In the genomic region with DNA sequence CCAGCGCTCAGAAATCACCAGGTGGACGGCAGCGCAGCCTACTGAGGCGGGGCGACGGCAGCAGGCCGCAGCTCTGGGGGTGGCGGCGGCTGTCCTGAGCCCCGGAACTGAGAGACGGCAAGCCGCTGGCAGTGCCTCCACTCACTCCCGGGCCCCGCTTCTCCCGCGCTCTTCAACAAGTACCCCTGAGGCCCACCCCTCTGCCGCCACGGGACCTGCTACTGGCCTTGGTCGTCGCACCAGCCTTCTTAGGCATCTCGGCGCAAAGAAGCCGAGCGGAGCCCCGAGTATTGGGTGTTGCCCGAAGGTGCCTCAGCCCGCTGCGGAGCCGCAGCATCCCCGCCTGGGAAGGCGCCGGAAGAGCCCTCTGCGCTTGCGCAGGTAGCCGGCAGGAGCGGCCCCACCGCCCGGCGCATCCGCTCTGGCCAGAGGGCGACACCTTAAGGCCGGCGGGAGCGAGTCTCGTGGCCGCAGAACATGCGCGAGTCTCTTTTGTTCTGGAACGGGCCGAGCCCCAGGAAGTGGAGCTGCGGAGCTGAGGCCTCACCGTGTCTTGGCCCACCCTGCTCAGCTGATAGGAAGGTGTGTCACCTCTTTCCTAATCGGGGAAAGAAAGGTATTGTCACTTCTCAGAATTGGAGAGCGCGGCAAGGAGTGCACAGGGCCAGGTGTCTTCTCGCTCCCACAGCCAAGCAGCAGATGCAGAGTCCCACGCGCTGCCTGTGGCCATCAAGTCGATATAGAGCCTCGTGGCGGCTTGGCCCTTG, we compare ENCODE assay signal across 1 cellular context.
TF ChIP-seq lines count a peak whose summit lies in the region.

A gene (minus strand): TSS at position 369 of the 767 bp plus-strand sequence. CDS start 32 bp downstream, at position 337.

TF ChIP-seq in HEK293, 187 proteins besides CTCF, POLR2A, EP300 and RAD21 (continued from another document and continues in another):
- TF ChIP-seq, protein P1, sequence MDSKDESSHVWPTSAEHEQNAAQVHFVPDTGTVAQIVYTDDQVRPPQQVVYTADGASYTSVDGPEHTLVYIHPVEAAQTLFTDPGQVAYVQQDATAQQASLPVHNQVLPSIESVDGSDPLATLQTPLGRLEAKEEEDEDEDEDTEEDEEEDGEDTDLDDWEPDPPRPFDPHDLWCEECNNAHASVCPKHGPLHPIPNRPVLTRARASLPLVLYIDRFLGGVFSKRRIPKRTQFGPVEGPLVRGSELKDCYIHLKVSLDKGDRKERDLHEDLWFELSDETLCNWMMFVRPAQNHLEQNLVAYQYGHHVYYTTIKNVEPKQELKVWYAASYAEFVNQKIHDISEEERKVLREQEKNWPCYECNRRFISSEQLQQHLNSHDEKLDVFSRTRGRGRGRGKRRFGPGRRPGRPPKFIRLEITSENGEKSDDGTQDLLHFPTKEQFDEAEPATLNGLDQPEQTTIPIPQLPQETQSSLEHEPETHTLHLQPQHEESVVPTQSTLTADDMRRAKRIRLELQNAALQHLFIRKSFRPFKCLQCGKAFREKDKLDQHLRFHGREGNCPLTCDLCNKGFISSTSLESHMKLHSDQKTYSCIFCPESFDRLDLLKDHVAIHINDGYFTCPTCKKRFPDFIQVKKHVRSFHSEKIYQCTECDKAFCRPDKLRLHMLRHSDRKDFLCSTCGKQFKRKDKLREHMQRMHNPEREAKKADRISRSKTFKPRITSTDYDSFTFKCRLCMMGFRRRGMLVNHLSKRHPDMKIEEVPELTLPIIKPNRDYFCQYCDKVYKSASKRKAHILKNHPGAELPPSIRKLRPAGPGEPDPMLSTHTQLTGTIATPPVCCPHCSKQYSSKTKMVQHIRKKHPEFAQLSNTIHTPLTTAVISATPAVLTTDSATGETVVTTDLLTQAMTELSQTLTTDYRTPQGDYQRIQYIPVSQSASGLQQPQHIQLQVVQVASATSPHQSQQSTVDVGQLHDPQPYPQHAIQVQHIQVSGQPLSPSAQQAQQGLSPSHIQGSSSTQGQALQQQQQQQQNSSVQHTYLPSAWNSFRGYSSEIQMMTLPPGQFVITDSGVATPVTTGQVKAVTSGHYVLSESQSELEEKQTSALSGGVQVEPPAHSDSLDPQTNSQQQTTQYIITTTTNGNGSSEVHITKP (tag by site-specific recombination; IDR thresholded peaks at IDR 0.05) = peak; percentile 68; the same call in 1 of the 2 replicates
- peak; percentile 65; the same call in 1 of the 2 replicates for TF ChIP-seq ZNF24 (tag by site-specific recombination; IDR thresholded peaks at IDR 0.05)
- peak; percentile 44; the same call in 1 of the 2 replicates for TF ChIP-seq ZNF561 (tag by site-specific recombination; IDR thresholded peaks at IDR 0.05; ENCODE audit: borderline replicate concordance)
- no peak for TF ChIP-seq REPIN1 (tag by site-specific recombination; IDR thresholded peaks at IDR 0.05; ENCODE audit: low read depth)
- TF ChIP-seq SCRT1 (tag by site-specific recombination; IDR thresholded peaks at IDR 0.05; ENCODE audit: borderline replicate concordance) = no peak
- TF ChIP-seq ZXDB (tag by site-specific recombination; IDR thresholded peaks at IDR 0.05) = peak; percentile 79
- no peak for TF ChIP-seq ZNF133 (tag by site-specific recombination; IDR thresholded peaks at IDR 0.05)
- TF ChIP-seq ZNF843 (tag by site-specific recombination; IDR thresholded peaks at IDR 0.05) = 0 out of 2 replicates have a peak, but pooled peaks have one; percentile 6
- TF ChIP-seq, protein P2, sequence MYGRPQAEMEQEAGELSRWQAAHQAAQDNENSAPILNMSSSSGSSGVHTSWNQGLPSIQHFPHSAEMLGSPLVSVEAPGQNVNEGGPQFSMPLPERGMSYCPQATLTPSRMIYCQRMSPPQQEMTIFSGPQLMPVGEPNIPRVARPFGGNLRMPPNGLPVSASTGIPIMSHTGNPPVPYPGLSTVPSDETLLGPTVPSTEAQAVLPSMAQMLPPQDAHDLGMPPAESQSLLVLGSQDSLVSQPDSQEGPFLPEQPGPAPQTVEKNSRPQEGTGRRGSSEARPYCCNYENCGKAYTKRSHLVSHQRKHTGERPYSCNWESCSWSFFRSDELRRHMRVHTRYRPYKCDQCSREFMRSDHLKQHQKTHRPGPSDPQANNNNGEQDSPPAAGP (tag by site-specific recombination; IDR thresholded peaks at IDR 0.05) = 0 out of 2 replicates have a peak, but pooled peaks have one; percentile 23
- TF ChIP-seq ZNF132 (tag by site-specific recombination; IDR thresholded peaks at IDR 0.05; ENCODE audit: borderline replicate concordance) = no peak
- peak; percentile 84 for TF ChIP-seq SP3 (tag by site-specific recombination; IDR thresholded peaks at IDR 0.05)
- TF ChIP-seq, protein P3, sequence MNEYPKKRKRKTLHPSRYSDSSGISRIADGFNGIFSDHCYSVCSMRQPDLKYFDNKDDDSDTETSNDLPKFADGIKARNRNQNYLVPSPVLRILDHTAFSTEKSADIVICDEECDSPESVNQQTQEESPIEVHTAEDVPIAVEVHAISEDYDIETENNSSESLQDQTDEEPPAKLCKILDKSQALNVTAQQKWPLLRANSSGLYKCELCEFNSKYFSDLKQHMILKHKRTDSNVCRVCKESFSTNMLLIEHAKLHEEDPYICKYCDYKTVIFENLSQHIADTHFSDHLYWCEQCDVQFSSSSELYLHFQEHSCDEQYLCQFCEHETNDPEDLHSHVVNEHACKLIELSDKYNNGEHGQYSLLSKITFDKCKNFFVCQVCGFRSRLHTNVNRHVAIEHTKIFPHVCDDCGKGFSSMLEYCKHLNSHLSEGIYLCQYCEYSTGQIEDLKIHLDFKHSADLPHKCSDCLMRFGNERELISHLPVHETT (tag by site-specific recombination; IDR thresholded peaks at IDR 0.05) = 0 out of 2 replicates have a peak, but pooled peaks have one; percentile 18
- no peak for TF ChIP-seq ZNF548 (tag by site-specific recombination; IDR thresholded peaks at IDR 0.05)
- TF ChIP-seq, protein P4, sequence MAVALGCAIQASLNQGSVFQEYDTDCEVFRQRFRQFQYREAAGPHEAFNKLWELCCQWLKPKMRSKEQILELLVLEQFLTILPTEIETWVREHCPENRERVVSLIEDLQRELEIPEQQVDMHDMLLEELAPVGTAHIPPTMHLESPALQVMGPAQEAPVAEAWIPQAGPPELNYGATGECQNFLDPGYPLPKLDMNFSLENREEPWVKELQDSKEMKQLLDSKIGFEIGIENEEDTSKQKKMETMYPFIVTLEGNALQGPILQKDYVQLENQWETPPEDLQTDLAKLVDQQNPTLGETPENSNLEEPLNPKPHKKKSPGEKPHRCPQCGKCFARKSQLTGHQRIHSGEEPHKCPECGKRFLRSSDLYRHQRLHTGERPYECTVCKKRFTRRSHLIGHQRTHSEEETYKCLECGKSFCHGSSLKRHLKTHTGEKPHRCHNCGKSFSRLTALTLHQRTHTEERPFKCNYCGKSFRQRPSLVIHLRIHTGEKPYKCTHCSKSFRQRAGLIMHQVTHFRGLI (tag by site-specific recombination; IDR thresholded peaks at IDR 0.05) = no peak
- TF ChIP-seq ZNF239 (tag by site-specific recombination; IDR thresholded peaks at IDR 0.05) = no peak
- peak; percentile 86 for TF ChIP-seq ZBTB17 (tag by site-specific recombination; IDR thresholded peaks at IDR 0.05)
- TF ChIP-seq, protein P5, sequence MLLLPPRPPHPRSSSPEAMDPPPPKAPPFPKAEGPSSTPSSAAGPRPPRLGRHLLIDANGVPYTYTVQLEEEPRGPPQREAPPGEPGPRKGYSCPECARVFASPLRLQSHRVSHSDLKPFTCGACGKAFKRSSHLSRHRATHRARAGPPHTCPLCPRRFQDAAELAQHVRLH (tag by site-specific recombination; IDR thresholded peaks at IDR 0.05) = peak; percentile 24; the same call in 1 of the 2 replicates
- TF ChIP-seq, protein P6, sequence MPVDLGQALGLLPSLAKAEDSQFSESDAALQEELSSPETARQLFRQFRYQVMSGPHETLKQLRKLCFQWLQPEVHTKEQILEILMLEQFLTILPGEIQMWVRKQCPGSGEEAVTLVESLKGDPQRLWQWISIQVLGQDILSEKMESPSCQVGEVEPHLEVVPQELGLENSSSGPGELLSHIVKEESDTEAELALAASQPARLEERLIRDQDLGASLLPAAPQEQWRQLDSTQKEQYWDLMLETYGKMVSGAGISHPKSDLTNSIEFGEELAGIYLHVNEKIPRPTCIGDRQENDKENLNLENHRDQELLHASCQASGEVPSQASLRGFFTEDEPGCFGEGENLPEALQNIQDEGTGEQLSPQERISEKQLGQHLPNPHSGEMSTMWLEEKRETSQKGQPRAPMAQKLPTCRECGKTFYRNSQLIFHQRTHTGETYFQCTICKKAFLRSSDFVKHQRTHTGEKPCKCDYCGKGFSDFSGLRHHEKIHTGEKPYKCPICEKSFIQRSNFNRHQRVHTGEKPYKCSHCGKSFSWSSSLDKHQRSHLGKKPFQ (tag by site-specific recombination; IDR thresholded peaks at IDR 0.05) = no peak
- TF ChIP-seq, protein P7, sequence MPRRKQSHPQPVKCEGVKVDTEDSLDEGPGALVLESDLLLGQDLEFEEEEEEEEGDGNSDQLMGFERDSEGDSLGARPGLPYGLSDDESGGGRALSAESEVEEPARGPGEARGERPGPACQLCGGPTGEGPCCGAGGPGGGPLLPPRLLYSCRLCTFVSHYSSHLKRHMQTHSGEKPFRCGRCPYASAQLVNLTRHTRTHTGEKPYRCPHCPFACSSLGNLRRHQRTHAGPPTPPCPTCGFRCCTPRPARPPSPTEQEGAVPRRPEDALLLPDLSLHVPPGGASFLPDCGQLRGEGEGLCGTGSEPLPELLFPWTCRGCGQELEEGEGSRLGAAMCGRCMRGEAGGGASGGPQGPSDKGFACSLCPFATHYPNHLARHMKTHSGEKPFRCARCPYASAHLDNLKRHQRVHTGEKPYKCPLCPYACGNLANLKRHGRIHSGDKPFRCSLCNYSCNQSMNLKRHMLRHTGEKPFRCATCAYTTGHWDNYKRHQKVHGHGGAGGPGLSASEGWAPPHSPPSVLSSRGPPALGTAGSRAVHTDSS (tag by site-specific recombination; IDR thresholded peaks at IDR 0.05) = no peak
- TF ChIP-seq ZNF223 (tag by site-specific recombination; IDR thresholded peaks at IDR 0.05) = no peak
- TF ChIP-seq ZNF600 (tag by site-specific recombination; IDR thresholded peaks at IDR 0.05) = peak; percentile 100
- TF ChIP-seq ZNF521 (tag by site-specific recombination; IDR thresholded peaks at IDR 0.05) = no peak
- 0 out of 2 replicates have a peak, but pooled peaks have one; percentile 4 for TF ChIP-seq ZFHX2 (tag by site-specific recombination; conservative IDR thresholded peaks at IDR 0.05)
- 0 out of 2 replicates have a peak, but pooled peaks have one; percentile 17 for TF ChIP-seq ZNF394 (tag by site-specific recombination; IDR thresholded peaks at IDR 0.05; ENCODE audit: borderline replicate concordance)
- peak; percentile 50; the same call in 1 of the 2 replicates for TF ChIP-seq ZNF660 (tag by site-specific recombination; IDR thresholded peaks at IDR 0.05)
- TF ChIP-seq ZSCAN23 (tag by site-specific recombination; IDR thresholded peaks at IDR 0.05) = 0 out of 2 replicates have a peak, but pooled peaks have one; percentile 3
- no peak for TF ChIP-seq ZNF664 (tag by site-specific recombination; IDR thresholded peaks at IDR 0.05)
- peak; percentile 92 for TF ChIP-seq ZSCAN30 (tag by site-specific recombination; IDR thresholded peaks at IDR 0.05)
- TF ChIP-seq, protein P8, sequence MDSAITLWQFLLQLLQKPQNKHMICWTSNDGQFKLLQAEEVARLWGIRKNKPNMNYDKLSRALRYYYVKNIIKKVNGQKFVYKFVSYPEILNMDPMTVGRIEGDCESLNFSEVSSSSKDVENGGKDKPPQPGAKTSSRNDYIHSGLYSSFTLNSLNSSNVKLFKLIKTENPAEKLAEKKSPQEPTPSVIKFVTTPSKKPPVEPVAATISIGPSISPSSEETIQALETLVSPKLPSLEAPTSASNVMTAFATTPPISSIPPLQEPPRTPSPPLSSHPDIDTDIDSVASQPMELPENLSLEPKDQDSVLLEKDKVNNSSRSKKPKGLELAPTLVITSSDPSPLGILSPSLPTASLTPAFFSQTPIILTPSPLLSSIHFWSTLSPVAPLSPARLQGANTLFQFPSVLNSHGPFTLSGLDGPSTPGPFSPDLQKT (IDR thresholded peaks at IDR 0.05; ENCODE audit: borderline replicate concordance, low read depth, low read length) = no peak
- TF ChIP-seq ZNF341 (tag by site-specific recombination; IDR thresholded peaks at IDR 0.05; ENCODE audit: low read depth) = peak; percentile 81
- no peak for TF ChIP-seq ZNF112 (tag by site-specific recombination; IDR thresholded peaks at IDR 0.05)
- no peak for TF ChIP-seq ZNF596 (tag by site-specific recombination; IDR thresholded peaks at IDR 0.05)
- no peak for TF ChIP-seq HOXC10 (CRISPR knock-in tag; IDR thresholded peaks at IDR 0.05)
- TF ChIP-seq, protein P9, sequence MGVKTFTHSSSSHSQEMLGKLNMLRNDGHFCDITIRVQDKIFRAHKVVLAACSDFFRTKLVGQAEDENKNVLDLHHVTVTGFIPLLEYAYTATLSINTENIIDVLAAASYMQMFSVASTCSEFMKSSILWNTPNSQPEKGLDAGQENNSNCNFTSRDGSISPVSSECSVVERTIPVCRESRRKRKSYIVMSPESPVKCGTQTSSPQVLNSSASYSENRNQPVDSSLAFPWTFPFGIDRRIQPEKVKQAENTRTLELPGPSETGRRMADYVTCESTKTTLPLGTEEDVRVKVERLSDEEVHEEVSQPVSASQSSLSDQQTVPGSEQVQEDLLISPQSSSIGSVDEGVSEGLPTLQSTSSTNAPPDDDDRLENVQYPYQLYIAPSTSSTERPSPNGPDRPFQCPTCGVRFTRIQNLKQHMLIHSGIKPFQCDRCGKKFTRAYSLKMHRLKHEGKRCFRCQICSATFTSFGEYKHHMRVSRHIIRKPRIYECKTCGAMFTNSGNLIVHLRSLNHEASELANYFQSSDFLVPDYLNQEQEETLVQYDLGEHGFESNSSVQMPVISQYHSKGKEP (tag by site-specific recombination; IDR thresholded peaks at IDR 0.05) = peak; percentile 47; the same call in 1 of the 2 replicates
- peak; percentile 69 for TF ChIP-seq SP2 (tag by site-specific recombination; IDR thresholded peaks at IDR 0.05)
- TF ChIP-seq, protein P10, sequence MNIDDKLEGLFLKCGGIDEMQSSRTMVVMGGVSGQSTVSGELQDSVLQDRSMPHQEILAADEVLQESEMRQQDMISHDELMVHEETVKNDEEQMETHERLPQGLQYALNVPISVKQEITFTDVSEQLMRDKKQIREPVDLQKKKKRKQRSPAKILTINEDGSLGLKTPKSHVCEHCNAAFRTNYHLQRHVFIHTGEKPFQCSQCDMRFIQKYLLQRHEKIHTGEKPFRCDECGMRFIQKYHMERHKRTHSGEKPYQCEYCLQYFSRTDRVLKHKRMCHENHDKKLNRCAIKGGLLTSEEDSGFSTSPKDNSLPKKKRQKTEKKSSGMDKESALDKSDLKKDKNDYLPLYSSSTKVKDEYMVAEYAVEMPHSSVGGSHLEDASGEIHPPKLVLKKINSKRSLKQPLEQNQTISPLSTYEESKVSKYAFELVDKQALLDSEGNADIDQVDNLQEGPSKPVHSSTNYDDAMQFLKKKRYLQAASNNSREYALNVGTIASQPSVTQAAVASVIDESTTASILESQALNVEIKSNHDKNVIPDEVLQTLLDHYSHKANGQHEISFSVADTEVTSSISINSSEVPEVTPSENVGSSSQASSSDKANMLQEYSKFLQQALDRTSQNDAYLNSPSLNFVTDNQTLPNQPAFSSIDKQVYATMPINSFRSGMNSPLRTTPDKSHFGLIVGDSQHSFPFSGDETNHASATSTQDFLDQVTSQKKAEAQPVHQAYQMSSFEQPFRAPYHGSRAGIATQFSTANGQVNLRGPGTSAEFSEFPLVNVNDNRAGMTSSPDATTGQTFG (tag by site-specific recombination; IDR thresholded peaks at IDR 0.05; ENCODE audit: borderline replicate concordance) = no peak
- no peak for TF ChIP-seq ZNF777 (tag by site-specific recombination; IDR thresholded peaks at IDR 0.05; ENCODE audit: borderline replicate concordance)
